In the genomic region with DNA sequence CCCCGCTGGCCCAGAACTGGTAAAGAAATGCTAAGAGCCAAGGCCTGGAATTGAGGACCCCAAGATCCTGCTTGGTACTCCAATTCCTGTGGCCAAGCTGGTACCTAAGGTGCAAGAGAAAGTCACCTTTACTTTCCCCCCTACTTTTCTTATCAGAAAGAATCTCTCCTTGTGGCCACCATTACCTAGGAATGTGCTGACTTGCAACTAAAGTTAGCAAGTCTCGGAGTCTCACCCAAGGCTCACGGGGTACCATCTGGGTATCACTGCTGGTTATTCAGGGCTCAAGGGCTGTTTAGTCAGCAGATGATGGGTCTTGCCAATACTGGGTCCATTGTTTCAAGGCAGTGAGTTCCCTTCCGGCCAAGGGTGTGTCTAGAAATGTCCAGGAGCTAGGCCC, we compare ENCODE assay signal across 9 cellular contexts.
"Had no signal": no experiment of that assay in that cellular context is flagged by ENCODE, and none has a peak within 500 bp of the region (broad histone marks: within the 10 kb centered on the region; RNA-seq: fewer than 3 reads in every experiment).

No MANE protein-coding gene starts in this region.

- FAIRE-seq: H1, H54, HTR-8/SVneo had no signal

- DNase-seq: H9, HCEC 1CT, KBM-7 had no signal

- H3K27ac ChIP-seq: HL-60, KMS-11 had no signal

- ATAC-seq: GM23338 had no signal

- H3K9ac ChIP-seq: KMS-11 had no signal

- H3K4me2 ChIP-seq: GM23338, KMS-11 had no signal

- H3K4me3 ChIP-seq: GM23338 had no signal

- H2AFZ ChIP-seq: GM23338 had no signal
